8 cellular contexts compared by ENCODE assay signal in the genomic region with DNA sequence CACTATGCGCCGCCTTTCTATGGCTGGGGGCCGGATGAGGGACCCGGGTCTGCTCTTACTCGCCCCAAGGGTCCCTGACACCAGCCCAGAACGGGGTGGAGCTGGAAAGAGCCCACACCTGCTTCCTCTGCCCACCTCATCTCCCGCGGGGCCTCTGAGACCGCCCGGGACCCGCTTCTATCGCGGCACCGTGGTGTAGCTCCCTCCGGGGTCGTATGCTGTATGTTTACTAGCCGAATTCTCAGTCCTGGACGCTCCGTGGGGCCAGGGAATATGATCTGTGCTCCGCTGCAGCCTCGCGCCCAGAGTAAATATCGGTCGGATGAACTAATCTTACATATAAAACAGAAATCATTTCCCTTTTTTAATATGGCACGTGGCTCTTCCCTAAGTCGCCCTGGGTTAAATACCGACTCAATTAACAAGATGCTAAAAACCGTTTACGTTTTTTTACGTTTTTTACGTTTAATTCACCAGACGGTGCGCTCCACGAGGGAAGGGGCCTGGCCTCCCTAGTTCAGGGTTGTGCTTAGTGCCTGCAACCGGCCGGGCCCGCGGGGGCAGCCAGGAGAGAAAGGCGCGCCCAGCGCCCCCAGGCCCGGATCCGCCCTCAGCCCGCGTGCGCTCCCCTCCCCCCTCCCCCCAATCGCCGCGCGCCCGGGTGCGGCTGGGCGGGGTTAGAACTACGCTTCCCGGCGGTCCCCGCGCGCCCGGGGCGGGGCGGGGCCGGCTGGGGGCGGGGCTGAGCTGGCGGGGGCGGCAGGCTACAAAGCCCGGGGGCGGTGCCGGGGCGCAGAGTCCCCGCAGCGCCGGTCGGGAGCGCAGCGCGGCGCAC. TPM values are rescaled to one million over a fixed set of nuclear protein-coding genes. Genes with fewer than 3 reads are reported as not detected.
DNase-seq lines count a peak whose midpoint lies in the region; ATAC-seq and TF ChIP-seq lines count a peak whose summit lies in the region.

A gene (plus strand): TSS at position 793 of the 835 bp plus-strand sequence. CDS start 186 bp downstream, outside the sequence.

- H3K4me3 ChIP-seq in dorsolateral prefrontal cortex (peak within 1 kb of the TSS; percentile 38 to 80 (median 65)), lower leg skin (ENCODE audit: low read depth, poor library complexity, severe bottlenecking) (peak within 1 kb of the TSS; percentile 56)

- H3K27me3 ChIP-seq in dorsolateral prefrontal cortex = no peaks in the 10 kb centered on the region

- 41 to 45% methylated on average over 41 of the region's 78 CpGs for WGBS in lower leg skin, 2 donors

- intact Hi-C loops in dorsolateral prefrontal cortex (cut with DNase I) (loop anchor here (10.0 kb wide), 2 partner anchors 204 to 824 kb away; no protein-coding TSS in a partner anchor), lower leg skin (cut with DNase I; ENCODE audit: low total_unique reads) (no loop called here)

- peak within 1 kb of the TSS in 48 of 59 donors; percentile 5 to 96 (median 66) for H3K27ac ChIP-seq in dorsolateral prefrontal cortex

- DNase-seq in NCI-H524 (lab: John Stamatoyannopoulos, UW) (peak; percentile 27 to 63), NCI-H524 treated with DMSO at 0.1 percent for 48 hours (lab: John Stamatoyannopoulos, UW) (no peak), NCI-H2227 treated with DMSO at 0.1 percent for 48 hours (lab: John Stamatoyannopoulos, UW) (peak; percentile 52), dorsolateral prefrontal cortex (peak in 7 of 10 donors; percentile 30 to 84 (median 59)), lower leg skin (ENCODE audit: low spot score in 2 of 2) (peak in 1 of 2 donors; percentile 42)
- DNase-seq in activated CD4-positive, alpha-beta T cell treated with anti-CD3 and anti-CD28 coated beads, Interleukin-2, amount 50 U/mL, for 1 hour = peak; percentile 70
- peak; percentile 77 to 85 for DNase-seq in stimulated activated CD4-positive, alpha-beta T cell treated with anti-CD3 and anti-CD28 coated beads, Interleukin-4, amount 100 ng/mL, for 4 hours

- peak; percentile 45 for ATAC-seq in HG02870 (IDR thresholded peaks at IDR 0.05; ENCODE audit: unreplicated experiment)

- no peak for TF ChIP-seq POLR2A in lower leg skin (IDR thresholded peaks at IDR 0.05)

- TF ChIP-seq CTCF in dorsolateral prefrontal cortex (IDR thresholded peaks at IDR 0.05 in 54 of 56, conservative IDR thresholded peaks at IDR 0.05 in 2 of 56; ENCODE audit: low read depth in 1 of 56, partially characterized antibody in 56 of 56) (peak in 1 of 56 donors; percentile 17), lower leg skin (IDR thresholded peaks at IDR 0.05) (no peak)

RNA-seq across cellular contexts. Expression of the gene that starts here (rescaled TPM):
- total RNA-seq in dorsolateral prefrontal cortex (10 to 100 TPM in 112 of 120 experiments, 1 to 10 TPM in 8; 8.5 to 26.9 (median 13.2) TPM), lower leg skin (10 to 100 TPM in 2 of 4 donors, 1 to 10 TPM in 2; 6.2 to 13.3 (median 11.2) TPM)
